In the genomic region with DNA sequence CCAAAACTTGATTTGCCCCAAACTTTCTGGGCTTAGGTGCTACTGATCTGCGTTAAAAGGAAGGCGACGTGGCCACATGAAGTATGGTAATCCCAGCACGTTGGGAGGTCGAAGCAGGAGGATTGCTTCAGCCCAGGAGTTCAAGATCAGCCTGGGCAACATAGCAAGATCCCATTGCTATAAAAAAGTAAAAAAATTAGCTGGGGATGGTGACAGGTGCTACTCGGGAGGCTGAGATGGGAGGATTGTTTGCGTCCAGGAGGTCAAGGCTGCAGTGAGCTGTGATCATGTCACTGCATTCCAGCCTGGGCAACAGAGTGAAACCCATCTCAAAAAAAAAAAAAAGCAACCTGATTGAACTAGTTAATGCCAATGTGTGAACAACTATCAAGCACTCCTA, we compare ENCODE assay signal across 30 cellular contexts.
"Had no signal": no experiment of that assay in that cellular context is flagged by ENCODE, and none has a peak within 500 bp of the region (broad histone marks: within the 10 kb centered on the region; RNA-seq: fewer than 3 reads in every experiment).

No MANE protein-coding gene starts in this region.

- H3K9me3 ChIP-seq: neutrophil, pancreas, psoas muscle, spleen, suprapubic skin, testis, tibial artery, transverse colon, upper lobe of right lung, uterus had no signal

- ATAC-seq: naive thymus-derived CD8-positive, alpha-beta T cell; natural killer cell treated with Interleukin-12 subunit alpha and Interleukin-12 subunit beta and Interleukin-15 and Interleukin-18, amount 100 ng/mL, for 72 hours; pancreas; psoas muscle; right cardiac atrium; sciatic nerve; stimulated activated memory B cell treated with anti-CD40 and anti-IgM and Interleukin-4, amounts not matched to agents 10 μg/mL and 1 μg/mL and 100 μg/mL, for 72 hours; stimulated activated naive CD8-positive, alpha-beta T cell treated with anti-CD3 and anti-CD28 coated beads, Interleukin-15, amount 100 ng/mL, for 72 hours; stimulated activated naive CD8-positive, alpha-beta T cell treated with anti-CD3 and anti-CD28 coated beads, Interleukin-15, Interleukin-2, amounts not matched to agents 100 U/mL and 50 U/mL, for 24 hours; upper lobe of right lung had no signal

- FAIRE-seq: pancreas had no signal

- H3K9me3 Mint-ChIP-seq: naive thymus-derived CD8-positive, alpha-beta T cell; natural killer cell treated with Interleukin-12 subunit alpha and Interleukin-12 subunit beta and Interleukin-15 and Interleukin-18, amount 100 ng/mL, for 72 hours; nephron progenitor cell; stimulated activated memory B cell treated with anti-CD40 and anti-IgM and Interleukin-4, amounts not matched to agents 10 μg/mL and 1 μg/mL and 100 μg/mL, for 72 hours; stimulated activated naive CD8-positive, alpha-beta T cell treated with anti-CD3 and anti-CD28 coated beads, Interleukin-15, amount 100 ng/mL, for 72 hours; type B pancreatic cell had no signal

- H3K27me3 ChIP-seq: pancreas, spleen, suprapubic skin, testis, tibial artery, transverse colon, upper lobe of right lung, uterus had no signal

- H3K4me2 ChIP-seq: smooth muscle cell had no signal

- H3K4me1 ChIP-seq: pancreas, psoas muscle, upper lobe of right lung, uterus had no signal

- H3K27me3 Mint-ChIP-seq: naive thymus-derived CD8-positive, alpha-beta T cell; stimulated activated memory B cell treated with anti-CD40 and anti-IgM and Interleukin-4, amounts not matched to agents 10 μg/mL and 1 μg/mL and 100 μg/mL, for 72 hours; stimulated activated naive CD8-positive, alpha-beta T cell treated with anti-CD3 and anti-CD28 coated beads, Interleukin-15, amount 100 ng/mL, for 72 hours; type B pancreatic cell had no signal

- H3K27ac ChIP-seq: neutrophil, pancreas, psoas muscle, skin epidermis, spleen, suprapubic skin, testis, tibial artery, transverse colon, upper lobe of right lung, uterus had no signal

- H3K4me3 ChIP-seq: pancreas, psoas muscle, skin epidermis, smooth muscle cell, spleen, suprapubic skin, testis, tibial artery, transverse colon, upper lobe of right lung, uterus had no signal

- H3K36me3 ChIP-seq: neutrophil, pancreas, spleen, suprapubic skin, tibial artery, transverse colon, upper lobe of right lung, uterus had no signal

- DNase-seq: naive thymus-derived CD8-positive, alpha-beta T cell; nephron progenitor cell; nucleus accumbens; pancreas; psoas muscle; right cardiac atrium; spleen; stimulated activated CD4-positive, alpha-beta T cell treated with anti-CD3 and anti-CD28 coated beads, Interleukin-12 subunit alpha, Interleukin-12 subunit beta, amount 100 ng/mL, for 4 hours; stimulated activated CD4-positive, alpha-beta T cell treated with anti-CD3 and anti-CD28 coated beads, Interleukin-1b, Interleukin-23, amount 100 ng/mL, for 48 hours; stimulated activated CD4-positive, alpha-beta T cell treated with anti-CD3 and anti-CD28 coated beads, Interleukin-4, amount 100 ng/mL, for 1 hour; stimulated activated CD4-positive, alpha-beta T cell treated with anti-CD3 and anti-CD28 coated beads, Interleukin-4, amount 100 ng/mL, for 4 hours; stimulated activated CD8-positive, alpha-beta memory T cell treated with anti-CD3 and anti-CD28 coated beads, Interleukin-4, amount 100 ng/mL, for 48 hours; stimulated activated naive CD4-positive, alpha-beta T cell; stimulated activated naive CD8-positive, alpha-beta T cell treated with anti-CD3 and anti-CD28 coated beads, Interleukin-15, amount 100 ng/mL, for 72 hours; stimulated activated naive CD8-positive, alpha-beta T cell treated with anti-CD3 and anti-CD28 coated beads, Interleukin-15, Interleukin-2, amounts not matched to agents 100 U/mL and 50 U/mL, for 24 hours; substantia nigra; testis; tibial artery; transverse colon; upper lobe of right lung; uterus had no signal

- H3K27ac Mint-ChIP-seq: naive thymus-derived CD8-positive, alpha-beta T cell; natural killer cell treated with Interleukin-12 subunit alpha and Interleukin-12 subunit beta and Interleukin-15 and Interleukin-18, amount 100 ng/mL, for 72 hours; nephron progenitor cell; stimulated activated memory B cell treated with anti-CD40 and anti-IgM and Interleukin-4, amounts not matched to agents 10 μg/mL and 1 μg/mL and 100 μg/mL, for 72 hours; stimulated activated naive CD8-positive, alpha-beta T cell treated with anti-CD3 and anti-CD28 coated beads, Interleukin-15, amount 100 ng/mL, for 72 hours; type B pancreatic cell had no signal

- H3K4me3 Mint-ChIP-seq: naive thymus-derived CD8-positive, alpha-beta T cell; natural killer cell treated with Interleukin-12 subunit alpha and Interleukin-12 subunit beta and Interleukin-15 and Interleukin-18, amount 100 ng/mL, for 72 hours; nephron progenitor cell; neural crest cell; stimulated activated memory B cell treated with anti-CD40 and anti-IgM and Interleukin-4, amounts not matched to agents 10 μg/mL and 1 μg/mL and 100 μg/mL, for 72 hours; stimulated activated naive CD8-positive, alpha-beta T cell treated with anti-CD3 and anti-CD28 coated beads, Interleukin-15, amount 100 ng/mL, for 72 hours; type B pancreatic cell had no signal

- H3K36me3 Mint-ChIP-seq: naive thymus-derived CD8-positive, alpha-beta T cell; natural killer cell treated with Interleukin-12 subunit alpha and Interleukin-12 subunit beta and Interleukin-15 and Interleukin-18, amount 100 ng/mL, for 72 hours; stimulated activated memory B cell treated with anti-CD40 and anti-IgM and Interleukin-4, amounts not matched to agents 10 μg/mL and 1 μg/mL and 100 μg/mL, for 72 hours; type B pancreatic cell had no signal
